ENCODE assay signal across 24 cellular contexts in the genomic region with DNA sequence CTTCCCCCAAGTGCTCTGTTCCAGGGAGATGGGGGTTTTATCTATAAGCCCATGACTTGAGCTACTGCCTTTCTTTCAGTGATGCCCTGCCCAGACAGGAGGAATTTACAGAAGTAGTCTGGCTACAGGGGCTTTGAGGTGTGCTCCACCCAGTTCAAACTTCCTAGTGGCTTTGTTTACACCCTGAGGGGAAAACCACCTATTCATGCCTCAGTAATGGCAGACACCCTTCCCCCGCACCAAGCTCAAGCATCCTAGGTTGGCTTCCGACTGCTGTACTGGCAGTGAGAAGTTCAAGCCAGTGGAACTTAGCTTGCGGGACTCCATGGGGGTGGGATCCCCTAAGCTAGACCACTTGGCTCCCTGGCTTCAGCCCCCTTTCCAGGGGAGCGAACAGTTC.
"Had no signal": no experiment of that assay in that cellular context is flagged by ENCODE, and none has a peak within 500 bp of the region (broad histone marks: within the 10 kb centered on the region; RNA-seq: fewer than 3 reads in every experiment).

No MANE protein-coding gene starts in this region.

- H3K9ac ChIP-seq: KMS-11 had no signal

- H3K36me3 Mint-ChIP-seq: IgD-negative memory B cell had no signal

- H3K36me3 ChIP-seq: Peyer's patch, SJCRH30 had no signal

- DNase-seq: Kasumi-1, MM.1S, NCI-H1092 treated with DMSO at 0.1 percent for 48 hours, NCI-H1436 treated with DMSO at 0.1 percent for 48 hours, NCI-H1694, NCI-H187 treated with DMSO at 0.1 percent for 48 hours, NCI-H2029 treated with DMSO at 0.1 percent for 48 hours, NCI-H2171 treated with DMSO at 0.1 percent for 48 hours, NCI-H345, NCI-H446 treated with DMSO at 0.1 percent for 48 hours, NCI-H510A treated with DMSO at 0.1 percent for 48 hours, NCI-H526, NCI-H774, PC-9, Peyer's patch, SHP77 treated with DMSO at 0.1 percent for 48 hours, SJCRH30 had no signal

- H3K4me1 ChIP-seq: Peyer's patch, SJCRH30 had no signal

- H3K27me3 Mint-ChIP-seq: IgD-negative memory B cell had no signal

- H3K4me1 Mint-ChIP-seq: IgD-negative memory B cell had no signal

- H3K4me2 ChIP-seq: KMS-11, PC-9 had no signal

- H3K27ac ChIP-seq: HL-60, KMS-11, PC-9, Peyer's patch, SJCRH30 had no signal

- H3K4me3 Mint-ChIP-seq: IgD-negative memory B cell had no signal

- H2AFZ ChIP-seq: PC-9 had no signal

- H3K27me3 ChIP-seq: Peyer's patch, SJCRH30 had no signal

- ATAC-seq: K562, Right ventricle myocardium inferior, SK-N-SH treated with all-trans-retinoic acid at 6 μM for 48 hours had no signal

- H3K9me3 ChIP-seq: Peyer's patch, SJCRH30 had no signal

- FAIRE-seq: HTR-8/SVneo, K562 had no signal

- H3K27ac Mint-ChIP-seq: IgD-negative memory B cell had no signal

- H3K4me3 ChIP-seq: K562, PC-9, Peyer's patch, SJCRH30 had no signal
